Comparison of ENCODE assay signal across 1 cellular context in the genomic region with DNA sequence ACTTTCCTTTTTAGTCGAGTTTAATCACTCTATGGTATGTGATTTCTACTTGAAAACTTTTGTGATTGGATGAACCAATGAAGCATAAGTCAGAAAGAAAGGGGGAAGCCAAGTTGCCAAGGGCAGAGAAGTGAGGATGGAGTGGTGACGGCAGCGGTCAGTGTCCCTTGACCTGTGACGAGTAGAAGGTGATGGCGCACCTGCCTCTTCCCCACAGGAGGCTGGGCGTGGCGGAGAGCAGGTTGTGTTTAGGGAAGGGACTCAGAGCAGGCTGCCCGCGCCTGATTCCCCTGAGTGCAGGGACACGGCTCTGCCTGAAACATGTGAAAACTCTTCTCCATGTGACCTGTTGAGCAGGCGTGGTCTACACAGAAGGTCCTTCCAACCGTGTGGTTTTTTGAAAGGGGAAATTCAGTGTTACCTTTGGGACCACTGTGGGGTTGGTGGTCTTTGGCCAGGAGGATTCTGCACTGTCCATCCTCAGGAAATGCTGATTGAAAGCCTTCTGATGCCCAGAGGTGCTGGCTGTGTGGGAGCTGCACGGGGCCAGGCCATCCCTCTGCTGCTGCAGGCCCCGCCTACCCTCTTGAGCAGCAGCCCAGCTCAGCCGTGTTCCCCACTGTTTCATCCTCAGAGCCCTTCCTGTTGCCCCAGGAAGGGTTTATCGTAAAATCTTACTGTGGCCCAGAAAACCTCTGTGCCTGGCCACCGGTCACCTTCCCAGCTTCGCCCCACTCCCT.
TF ChIP-seq lines count a peak whose summit lies in the region.

No MANE protein-coding gene starts in this region.

TF ChIP-seq in GM23338, 12 proteins besides CTCF, POLR2A, EP300 and RAD21 (continued from another document):
- TF ChIP-seq, protein P1, sequence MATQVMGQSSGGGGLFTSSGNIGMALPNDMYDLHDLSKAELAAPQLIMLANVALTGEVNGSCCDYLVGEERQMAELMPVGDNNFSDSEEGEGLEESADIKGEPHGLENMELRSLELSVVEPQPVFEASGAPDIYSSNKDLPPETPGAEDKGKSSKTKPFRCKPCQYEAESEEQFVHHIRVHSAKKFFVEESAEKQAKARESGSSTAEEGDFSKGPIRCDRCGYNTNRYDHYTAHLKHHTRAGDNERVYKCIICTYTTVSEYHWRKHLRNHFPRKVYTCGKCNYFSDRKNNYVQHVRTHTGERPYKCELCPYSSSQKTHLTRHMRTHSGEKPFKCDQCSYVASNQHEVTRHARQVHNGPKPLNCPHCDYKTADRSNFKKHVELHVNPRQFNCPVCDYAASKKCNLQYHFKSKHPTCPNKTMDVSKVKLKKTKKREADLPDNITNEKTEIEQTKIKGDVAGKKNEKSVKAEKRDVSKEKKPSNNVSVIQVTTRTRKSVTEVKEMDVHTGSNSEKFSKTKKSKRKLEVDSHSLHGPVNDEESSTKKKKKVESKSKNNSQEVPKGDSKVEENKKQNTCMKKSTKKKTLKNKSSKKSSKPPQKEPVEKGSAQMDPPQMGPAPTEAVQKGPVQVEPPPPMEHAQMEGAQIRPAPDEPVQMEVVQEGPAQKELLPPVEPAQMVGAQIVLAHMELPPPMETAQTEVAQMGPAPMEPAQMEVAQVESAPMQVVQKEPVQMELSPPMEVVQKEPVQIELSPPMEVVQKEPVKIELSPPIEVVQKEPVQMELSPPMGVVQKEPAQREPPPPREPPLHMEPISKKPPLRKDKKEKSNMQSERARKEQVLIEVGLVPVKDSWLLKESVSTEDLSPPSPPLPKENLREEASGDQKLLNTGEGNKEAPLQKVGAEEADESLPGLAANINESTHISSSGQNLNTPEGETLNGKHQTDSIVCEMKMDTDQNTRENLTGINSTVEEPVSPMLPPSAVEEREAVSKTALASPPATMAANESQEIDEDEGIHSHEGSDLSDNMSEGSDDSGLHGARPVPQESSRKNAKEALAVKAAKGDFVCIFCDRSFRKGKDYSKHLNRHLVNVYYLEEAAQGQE (IDR thresholded peaks at IDR 0.05; ENCODE audit: unreplicated experiment) = no peak
